29 cellular contexts compared by ENCODE assay signal in the genomic region with DNA sequence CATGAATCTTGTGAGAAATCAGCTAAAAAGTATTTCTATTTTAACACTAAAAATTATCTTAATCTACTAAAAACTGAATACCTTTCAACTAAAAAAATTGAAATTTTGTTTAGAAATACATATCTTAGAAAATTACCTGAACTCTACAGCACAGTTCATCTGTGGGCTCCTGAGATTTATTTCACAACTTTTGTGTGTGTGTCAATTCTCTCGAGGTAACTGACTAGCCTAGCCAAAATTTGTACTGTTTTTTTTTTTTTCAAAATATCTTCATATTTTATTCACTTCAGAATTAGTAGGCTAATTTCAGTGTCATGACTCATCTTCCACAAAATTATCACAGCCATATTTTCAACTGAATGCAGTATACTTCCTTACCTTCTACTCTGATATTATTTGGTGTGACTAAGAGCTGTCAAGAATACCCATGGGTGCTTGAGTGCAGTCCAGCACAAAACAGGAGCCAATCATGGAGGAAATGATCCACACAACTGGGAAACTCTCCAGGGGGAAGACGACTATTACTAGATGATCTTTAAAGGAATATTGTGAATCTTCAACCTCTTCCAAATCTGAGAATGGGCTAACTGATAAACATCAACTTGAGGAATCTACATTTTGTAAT.
A peak's percentile ranks its signal among the peaks of the same experiment; 100 is the strongest.
DNase-seq lines count a peak whose midpoint lies in the region; ATAC-seq and TF ChIP-seq lines count a peak whose summit lies in the region.
"Had no signal": no experiment of that assay in that cellular context is flagged by ENCODE, and none has a peak within 500 bp of the region (broad histone marks: within the 10 kb centered on the region; RNA-seq: fewer than 3 reads in every experiment).

No MANE protein-coding gene starts in this region.

- peaks cover 19% of the 10 kb centered on the region for H3K4me1 ChIP-seq in PC-3 (ENCODE audit: insufficient read depth, low read length)
- H3K4me1 ChIP-seq: left ventricle myocardium inferior, neural progenitor cell, SJCRH30, spleen, stomach, thyroid gland, vagina had no signal

- POLR2A ChIA-PET in PC-3 (lab: Charles Lee; ENCODE audit: unreplicated experiment) = no interaction called here

- CTCF ChIA-PET in PC-3 (lab: Charles Lee) = no interaction called here

- TF ChIP-seq POLR2A in lower leg skin (IDR thresholded peaks at IDR 0.05) = no peak

- H3K36me3 ChIP-seq in PC-3 (ENCODE audit: low read depth, low read length) = no peaks in the 10 kb centered on the region
- H3K36me3 ChIP-seq: left ventricle myocardium inferior, neural progenitor cell, SJCRH30, spleen, stomach, thyroid gland, vagina, WERI-Rb-1 had no signal

- H2AFZ ChIP-seq in PC-3 (ENCODE audit: low read length) = no peak overlapping the region
- H2AFZ ChIP-seq: neural progenitor cell had no signal

- H4K20me1 ChIP-seq in PC-3 (ENCODE audit: low read length) = no peaks in the 10 kb centered on the region

- H3K9ac ChIP-seq in PC-3 (ENCODE audit: low read length) = no peak overlapping the region
- H3K9ac ChIP-seq: neural progenitor cell had no signal

- H3K4me3 ChIP-seq in PC-3 (ENCODE audit: low read length) (no peak overlapping the region), fibroblast of the aortic adventitia (ENCODE audit: low read depth, low read length) (no peak overlapping the region), lower leg skin (ENCODE audit: low read depth, poor library complexity, severe bottlenecking) (no peak overlapping the region)
- H3K4me3 ChIP-seq: left ventricle myocardium inferior, neural progenitor cell, SJCRH30, spleen, stomach, thyroid gland, vagina had no signal

- H3K79me2 ChIP-seq in PC-3 (ENCODE audit: low read length) = no peaks in the 10 kb centered on the region

- BruUV-seq in PC-3 (replicated peaks; lab: Mats Ljungman, UMichigan) = no TSS peak

- no peaks in the 10 kb centered on the region for H3K9me3 ChIP-seq in PC-3 (ENCODE audit: low read length)
- H3K9me3 ChIP-seq: left ventricle myocardium inferior, SJCRH30, spleen, stomach, thyroid gland, vagina had no signal

- 27 to 42% methylated on average over 2 of the region's 2 CpGs for WGBS in lower leg skin, 2 donors

- TF ChIP-seq CTCF in PC-3 (conservative IDR thresholded peaks at IDR 0.05; ENCODE audit: low read depth, low read length) (no peak), fibroblast of the aortic adventitia (IDR thresholded peaks at IDR 0.05; ENCODE audit: insufficient read depth, low read length) (no peak), lower leg skin (IDR thresholded peaks at IDR 0.05) (no peak)

- H3K4me2 ChIP-seq in PC-3 (ENCODE audit: low read length) = no peak overlapping the region
- H3K4me2 ChIP-seq: neural progenitor cell had no signal

- H3K27me3 ChIP-seq in PC-3 (ENCODE audit: low read length) = no peaks in the 10 kb centered on the region
- H3K27me3 ChIP-seq: neural progenitor cell, SJCRH30, spleen, stomach, thyroid gland, vagina had no signal

- H3K27ac ChIP-seq in PC-3 (ENCODE audit: low read length) = no peak overlapping the region
- H3K27ac ChIP-seq: left ventricle myocardium inferior, neural progenitor cell, SJCRH30, spleen, stomach, thyroid gland, vagina, WERI-Rb-1 had no signal

- H3K9me2 ChIP-seq in PC-3 (replicated peaks; ENCODE audit: low read length) = no peaks in the 10 kb centered on the region

- intact Hi-C loops in PC-3 (cut with micrococcal nuclease) (loop anchor here (5.0 kb wide), 1 partner anchor 240 kb away; no protein-coding TSS in a partner anchor), lower leg skin (cut with DNase I; ENCODE audit: low total_unique reads) (no loop called here)

- peak; percentile 65 for ATAC-seq in PC-3
- ATAC-seq in HG03469 (IDR thresholded peaks at IDR 0.05; ENCODE audit: unreplicated experiment) = no peak
- ATAC-seq: activated CD8-positive, alpha-beta T cell treated with anti-CD3 and anti-CD28 coated beads, Interleukin-2, amount 10 ng/mL, durations not matched to agents 7 days and 5 days; activated T-helper 17 cell treated with anti-CD3 and anti-CD28 coated beads, Interleukin-2, amount 50 U/mL, for 72 hours; right cardiac atrium; T-cell had no signal

- DNase-seq in GM03348 (ENCODE audit: low spot score) (peak; percentile 63), PC-3 (peak; percentile 53), fibroblast of the aortic adventitia (ENCODE audit: low read depth) (peak; percentile 18), stromal cell of bone marrow (ENCODE audit: low read depth) (peak; percentile 59), lower leg skin (ENCODE audit: low spot score in 2 of 2) (no peak)
- no peak for DNase-seq in stimulated activated CD4-positive, alpha-beta T cell treated with anti-CD3 and anti-CD28 coated beads, Interleukin-2, amount 100 ng/mL, for 48 hours
- DNase-seq: activated CD4-positive, alpha-beta T cell treated with anti-CD3 and anti-CD28 coated beads for 4 hours; activated CD8-positive, alpha-beta T cell treated with anti-CD3 and anti-CD28 coated beads, Interleukin-2, amount 10 ng/mL, durations not matched to agents 7 days and 5 days; activated naive CD4-positive, alpha-beta T cell treated with anti-CD3 and anti-CD28 coated beads, Interleukin-2, amount 10 ng/mL, durations not matched to agents 7 days and 5 days; amniotic stem cell; CD4-positive, alpha-beta T cell; glutamatergic neuron; left ventricle myocardium inferior; NCI-H1092; NCI-H1694; NCI-H446 treated with DMSO at 0.1 percent for 48 hours; right cardiac atrium; RPMI8226; SJCRH30; spleen; stimulated activated CD4-positive, alpha-beta T cell treated with anti-CD3 and anti-CD28 coated beads, Interleukin-2, amount 100 ng/mL, for 24 hours; stomach; T-cell; thyroid gland; WERI-Rb-1 had no signal

- no peaks in the 10 kb centered on the region for H3F3A ChIP-seq in PC-3 (ENCODE audit: low read length, unreplicated experiment)

Comparison
In these comparisons a context has a peak if more than half of its experiments do, and no peak if none do; other contexts are left out.
1. DNase-seq: peak in GM03348 (single experiment), PC-3 (single experiment), fibroblast of the aortic adventitia (single experiment) and stromal cell of bone marrow (single experiment); none in lower leg skin (0 of 2) and stimulated activated CD4-positive, alpha-beta T cell treated with anti-CD3 and anti-CD28 coated beads, Interleukin-2, amount 100 ng/mL, for 48 hours (0 of 2).